3 cellular contexts compared by ENCODE assay signal in genomic region chr19:46189971-46190335, GRCh38.
TF ChIP-seq lines count a peak whose summit lies in the region.

No MANE protein-coding gene starts in this region.

TF ChIP-seq in A549, 52 proteins besides CTCF, POLR2A, EP300 and RAD21:
- TF ChIP-seq FOSL2 (IDR thresholded peaks at IDR 0.05): no peak
- no peak for TF ChIP-seq FOSL2 (CRISPR knock-in tag; IDR thresholded peaks at IDR 0.05)
- TF ChIP-seq ZC3H11A (IDR thresholded peaks at IDR 0.05): no peak
- TF ChIP-seq GATA3 (IDR thresholded peaks at IDR 0.05; ENCODE audit: borderline replicate concordance): no peak
- TF ChIP-seq CEBPB (IDR thresholded peaks at IDR 0.05): no peak
- TF ChIP-seq NPAS2 (CRISPR knock-in tag; IDR thresholded peaks at IDR 0.05; ENCODE audit: borderline replicate concordance): no peak
- TF ChIP-seq ZFP36 (IDR thresholded peaks at IDR 0.05; ENCODE audit: borderline replicate concordance, partially characterized antibody): no peak
- no peak for TF ChIP-seq ZNF302 (CRISPR knock-in tag; IDR thresholded peaks at IDR 0.05)
- TF ChIP-seq CHD4 (IDR thresholded peaks at IDR 0.05; ENCODE audit: borderline replicate concordance): no peak
- no peak for TF ChIP-seq HMGXB4 (CRISPR knock-in tag; IDR thresholded peaks at IDR 0.05; ENCODE audit: borderline replicate concordance)
- TF ChIP-seq HOXB5 (CRISPR knock-in tag; IDR thresholded peaks at IDR 0.05): no peak
- TF ChIP-seq KDM5A (IDR thresholded peaks at IDR 0.05): no peak
- TF ChIP-seq USF2 (IDR thresholded peaks at IDR 0.05): no peak
- no peak for TF ChIP-seq FOXS1 (CRISPR knock-in tag; IDR thresholded peaks at IDR 0.05)
- no peak for TF ChIP-seq RARB (CRISPR knock-in tag; IDR thresholded peaks at IDR 0.05)
- no peak for TF ChIP-seq JUNB (IDR thresholded peaks at IDR 0.05)

TF ChIP-seq in H1, 55 proteins besides CTCF, POLR2A, EP300 and RAD21:
- TF ChIP-seq TBP (IDR thresholded peaks at IDR 0.05; ENCODE audit: low read depth, low read length): no peak

TF ChIP-seq in HepG2, 621 proteins besides CTCF, POLR2A, EP300 and RAD21 (continues in another document):
- TF ChIP-seq PRDM4 (CRISPR knock-in tag; IDR thresholded peaks at IDR 0.05; ENCODE audit: borderline replicate concordance): no peak
- TF ChIP-seq, protein P1, sequence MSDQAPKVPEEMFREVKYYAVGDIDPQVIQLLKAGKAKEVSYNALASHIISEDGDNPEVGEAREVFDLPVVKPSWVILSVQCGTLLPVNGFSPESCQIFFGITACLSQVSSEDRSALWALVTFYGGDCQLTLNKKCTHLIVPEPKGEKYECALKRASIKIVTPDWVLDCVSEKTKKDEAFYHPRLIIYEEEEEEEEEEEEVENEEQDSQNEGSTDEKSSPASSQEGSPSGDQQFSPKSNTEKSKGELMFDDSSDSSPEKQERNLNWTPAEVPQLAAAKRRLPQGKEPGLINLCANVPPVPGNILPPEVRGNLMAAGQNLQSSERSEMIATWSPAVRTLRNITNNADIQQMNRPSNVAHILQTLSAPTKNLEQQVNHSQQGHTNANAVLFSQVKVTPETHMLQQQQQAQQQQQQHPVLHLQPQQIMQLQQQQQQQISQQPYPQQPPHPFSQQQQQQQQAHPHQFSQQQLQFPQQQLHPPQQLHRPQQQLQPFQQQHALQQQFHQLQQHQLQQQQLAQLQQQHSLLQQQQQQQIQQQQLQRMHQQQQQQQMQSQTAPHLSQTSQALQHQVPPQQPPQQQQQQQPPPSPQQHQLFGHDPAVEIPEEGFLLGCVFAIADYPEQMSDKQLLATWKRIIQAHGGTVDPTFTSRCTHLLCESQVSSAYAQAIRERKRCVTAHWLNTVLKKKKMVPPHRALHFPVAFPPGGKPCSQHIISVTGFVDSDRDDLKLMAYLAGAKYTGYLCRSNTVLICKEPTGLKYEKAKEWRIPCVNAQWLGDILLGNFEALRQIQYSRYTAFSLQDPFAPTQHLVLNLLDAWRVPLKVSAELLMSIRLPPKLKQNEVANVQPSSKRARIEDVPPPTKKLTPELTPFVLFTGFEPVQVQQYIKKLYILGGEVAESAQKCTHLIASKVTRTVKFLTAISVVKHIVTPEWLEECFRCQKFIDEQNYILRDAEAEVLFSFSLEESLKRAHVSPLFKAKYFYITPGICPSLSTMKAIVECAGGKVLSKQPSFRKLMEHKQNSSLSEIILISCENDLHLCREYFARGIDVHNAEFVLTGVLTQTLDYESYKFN (CRISPR knock-in tag; conservative IDR thresholded peaks at IDR 0.05): peak; percentile 62
- TF ChIP-seq HOXA3 (CRISPR knock-in tag; IDR thresholded peaks at IDR 0.05): no peak
- no peak for TF ChIP-seq MEF2D (CRISPR knock-in tag; IDR thresholded peaks at IDR 0.05)
- TF ChIP-seq, protein P2, sequence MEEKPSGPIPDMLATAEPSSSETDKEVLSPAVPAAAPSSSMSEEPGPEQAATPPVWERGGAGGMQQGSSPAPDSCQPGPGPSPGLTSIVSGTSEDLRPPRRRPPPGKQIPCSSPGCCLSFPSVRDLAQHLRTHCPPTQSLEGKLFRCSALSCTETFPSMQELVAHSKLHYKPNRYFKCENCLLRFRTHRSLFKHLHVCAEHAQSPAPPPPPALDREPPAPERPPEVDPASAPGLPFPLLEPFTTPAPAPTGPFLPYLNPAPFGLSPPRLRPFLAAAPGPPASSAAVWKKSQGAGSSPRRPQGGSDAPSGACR (CRISPR knock-in tag; IDR thresholded peaks at IDR 0.05): no peak
- TF ChIP-seq NCOR1 (IDR thresholded peaks at IDR 0.05; ENCODE audit: borderline replicate concordance, low read length): peak; percentile 64; the same call in 1 of the 2 replicates
- TF ChIP-seq KAT8 (CRISPR knock-in tag; IDR thresholded peaks at IDR 0.05): no peak
- TF ChIP-seq SUZ12 (IDR thresholded peaks at IDR 0.05; ENCODE audit: low read depth, low read length): no peak
- TF ChIP-seq, protein P3, sequence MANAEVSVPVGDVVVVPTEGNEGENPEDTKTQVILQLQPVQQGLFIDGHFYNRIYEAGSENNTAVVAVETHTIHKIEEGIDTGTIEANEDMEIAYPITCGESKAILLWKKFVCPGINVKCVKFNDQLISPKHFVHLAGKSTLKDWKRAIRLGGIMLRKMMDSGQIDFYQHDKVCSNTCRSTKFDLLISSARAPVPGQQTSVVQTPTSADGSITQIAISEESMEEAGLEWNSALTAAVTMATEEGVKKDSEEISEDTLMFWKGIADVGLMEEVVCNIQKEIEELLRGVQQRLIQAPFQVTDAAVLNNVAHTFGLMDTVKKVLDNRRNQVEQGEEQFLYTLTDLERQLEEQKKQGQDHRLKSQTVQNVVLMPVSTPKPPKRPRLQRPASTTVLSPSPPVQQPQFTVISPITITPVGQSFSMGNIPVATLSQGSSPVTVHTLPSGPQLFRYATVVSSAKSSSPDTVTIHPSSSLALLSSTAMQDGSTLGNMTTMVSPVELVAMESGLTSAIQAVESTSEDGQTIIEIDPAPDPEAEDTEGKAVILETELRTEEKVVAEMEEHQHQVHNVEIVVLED (CRISPR knock-in tag; IDR thresholded peaks at IDR 0.05; ENCODE audit: borderline replicate concordance): no peak
- TF ChIP-seq, protein P4, sequence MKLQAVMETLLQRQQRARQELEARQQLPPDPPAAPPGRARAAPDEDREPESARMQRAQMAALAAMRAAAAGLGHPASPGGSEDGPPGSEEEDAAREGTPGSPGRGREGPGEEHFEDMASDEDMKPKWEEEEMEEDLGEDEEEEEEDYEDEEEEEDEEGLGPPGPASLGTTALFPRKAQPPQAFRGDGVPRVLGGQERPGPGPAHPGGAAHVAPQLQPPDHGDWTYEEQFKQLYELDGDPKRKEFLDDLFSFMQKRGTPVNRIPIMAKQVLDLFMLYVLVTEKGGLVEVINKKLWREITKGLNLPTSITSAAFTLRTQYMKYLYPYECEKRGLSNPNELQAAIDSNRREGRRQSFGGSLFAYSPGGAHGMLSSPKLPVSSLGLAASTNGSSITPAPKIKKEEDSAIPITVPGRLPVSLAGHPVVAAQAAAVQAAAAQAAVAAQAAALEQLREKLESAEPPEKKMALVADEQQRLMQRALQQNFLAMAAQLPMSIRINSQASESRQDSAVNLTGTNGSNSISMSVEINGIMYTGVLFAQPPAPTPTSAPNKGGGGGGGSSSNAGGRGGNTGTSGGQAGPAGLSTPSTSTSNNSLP (IDR thresholded peaks at IDR 0.05; ENCODE audit: low read depth, low read length): peak; percentile 59; the same call in 1 of the 2 replicates
- peak; percentile 49; the same call in 1 of the 2 replicates for TF ChIP-seq FOXO1 (CRISPR knock-in tag; IDR thresholded peaks at IDR 0.05)
- TF ChIP-seq MBNL3 (CRISPR knock-in tag; conservative IDR thresholded peaks at IDR 0.05): no peak
- TF ChIP-seq NFRKB (IDR thresholded peaks at IDR 0.05): no peak
- TF ChIP-seq ZFP37 (CRISPR knock-in tag; IDR thresholded peaks at IDR 0.05; ENCODE audit: borderline replicate concordance): no peak
- no peak for TF ChIP-seq ZNF569 (CRISPR knock-in tag; IDR thresholded peaks at IDR 0.05; ENCODE audit: borderline replicate concordance)
- TF ChIP-seq RFX3 (CRISPR knock-in tag; IDR thresholded peaks at IDR 0.05): no peak
- TF ChIP-seq, protein P5, sequence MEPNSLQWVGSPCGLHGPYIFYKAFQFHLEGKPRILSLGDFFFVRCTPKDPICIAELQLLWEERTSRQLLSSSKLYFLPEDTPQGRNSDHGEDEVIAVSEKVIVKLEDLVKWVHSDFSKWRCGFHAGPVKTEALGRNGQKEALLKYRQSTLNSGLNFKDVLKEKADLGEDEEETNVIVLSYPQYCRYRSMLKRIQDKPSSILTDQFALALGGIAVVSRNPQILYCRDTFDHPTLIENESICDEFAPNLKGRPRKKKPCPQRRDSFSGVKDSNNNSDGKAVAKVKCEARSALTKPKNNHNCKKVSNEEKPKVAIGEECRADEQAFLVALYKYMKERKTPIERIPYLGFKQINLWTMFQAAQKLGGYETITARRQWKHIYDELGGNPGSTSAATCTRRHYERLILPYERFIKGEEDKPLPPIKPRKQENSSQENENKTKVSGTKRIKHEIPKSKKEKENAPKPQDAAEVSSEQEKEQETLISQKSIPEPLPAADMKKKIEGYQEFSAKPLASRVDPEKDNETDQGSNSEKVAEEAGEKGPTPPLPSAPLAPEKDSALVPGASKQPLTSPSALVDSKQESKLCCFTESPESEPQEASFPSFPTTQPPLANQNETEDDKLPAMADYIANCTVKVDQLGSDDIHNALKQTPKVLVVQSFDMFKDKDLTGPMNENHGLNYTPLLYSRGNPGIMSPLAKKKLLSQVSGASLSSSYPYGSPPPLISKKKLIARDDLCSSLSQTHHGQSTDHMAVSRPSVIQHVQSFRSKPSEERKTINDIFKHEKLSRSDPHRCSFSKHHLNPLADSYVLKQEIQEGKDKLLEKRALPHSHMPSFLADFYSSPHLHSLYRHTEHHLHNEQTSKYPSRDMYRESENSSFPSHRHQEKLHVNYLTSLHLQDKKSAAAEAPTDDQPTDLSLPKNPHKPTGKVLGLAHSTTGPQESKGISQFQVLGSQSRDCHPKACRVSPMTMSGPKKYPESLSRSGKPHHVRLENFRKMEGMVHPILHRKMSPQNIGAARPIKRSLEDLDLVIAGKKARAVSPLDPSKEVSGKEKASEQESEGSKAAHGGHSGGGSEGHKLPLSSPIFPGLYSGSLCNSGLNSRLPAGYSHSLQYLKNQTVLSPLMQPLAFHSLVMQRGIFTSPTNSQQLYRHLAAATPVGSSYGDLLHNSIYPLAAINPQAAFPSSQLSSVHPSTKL (CRISPR knock-in tag; IDR thresholded peaks at IDR 0.05): peak; percentile 76
- TF ChIP-seq NR2C2 (CRISPR knock-in tag; IDR thresholded peaks at IDR 0.05; ENCODE audit: borderline replicate concordance): 0 out of 2 replicates have a peak, but pooled peaks have one; percentile 37
- no peak for TF ChIP-seq ZMAT5 (CRISPR knock-in tag; IDR thresholded peaks at IDR 0.05; ENCODE audit: borderline replicate concordance, low read depth)
- TF ChIP-seq, protein P6, sequence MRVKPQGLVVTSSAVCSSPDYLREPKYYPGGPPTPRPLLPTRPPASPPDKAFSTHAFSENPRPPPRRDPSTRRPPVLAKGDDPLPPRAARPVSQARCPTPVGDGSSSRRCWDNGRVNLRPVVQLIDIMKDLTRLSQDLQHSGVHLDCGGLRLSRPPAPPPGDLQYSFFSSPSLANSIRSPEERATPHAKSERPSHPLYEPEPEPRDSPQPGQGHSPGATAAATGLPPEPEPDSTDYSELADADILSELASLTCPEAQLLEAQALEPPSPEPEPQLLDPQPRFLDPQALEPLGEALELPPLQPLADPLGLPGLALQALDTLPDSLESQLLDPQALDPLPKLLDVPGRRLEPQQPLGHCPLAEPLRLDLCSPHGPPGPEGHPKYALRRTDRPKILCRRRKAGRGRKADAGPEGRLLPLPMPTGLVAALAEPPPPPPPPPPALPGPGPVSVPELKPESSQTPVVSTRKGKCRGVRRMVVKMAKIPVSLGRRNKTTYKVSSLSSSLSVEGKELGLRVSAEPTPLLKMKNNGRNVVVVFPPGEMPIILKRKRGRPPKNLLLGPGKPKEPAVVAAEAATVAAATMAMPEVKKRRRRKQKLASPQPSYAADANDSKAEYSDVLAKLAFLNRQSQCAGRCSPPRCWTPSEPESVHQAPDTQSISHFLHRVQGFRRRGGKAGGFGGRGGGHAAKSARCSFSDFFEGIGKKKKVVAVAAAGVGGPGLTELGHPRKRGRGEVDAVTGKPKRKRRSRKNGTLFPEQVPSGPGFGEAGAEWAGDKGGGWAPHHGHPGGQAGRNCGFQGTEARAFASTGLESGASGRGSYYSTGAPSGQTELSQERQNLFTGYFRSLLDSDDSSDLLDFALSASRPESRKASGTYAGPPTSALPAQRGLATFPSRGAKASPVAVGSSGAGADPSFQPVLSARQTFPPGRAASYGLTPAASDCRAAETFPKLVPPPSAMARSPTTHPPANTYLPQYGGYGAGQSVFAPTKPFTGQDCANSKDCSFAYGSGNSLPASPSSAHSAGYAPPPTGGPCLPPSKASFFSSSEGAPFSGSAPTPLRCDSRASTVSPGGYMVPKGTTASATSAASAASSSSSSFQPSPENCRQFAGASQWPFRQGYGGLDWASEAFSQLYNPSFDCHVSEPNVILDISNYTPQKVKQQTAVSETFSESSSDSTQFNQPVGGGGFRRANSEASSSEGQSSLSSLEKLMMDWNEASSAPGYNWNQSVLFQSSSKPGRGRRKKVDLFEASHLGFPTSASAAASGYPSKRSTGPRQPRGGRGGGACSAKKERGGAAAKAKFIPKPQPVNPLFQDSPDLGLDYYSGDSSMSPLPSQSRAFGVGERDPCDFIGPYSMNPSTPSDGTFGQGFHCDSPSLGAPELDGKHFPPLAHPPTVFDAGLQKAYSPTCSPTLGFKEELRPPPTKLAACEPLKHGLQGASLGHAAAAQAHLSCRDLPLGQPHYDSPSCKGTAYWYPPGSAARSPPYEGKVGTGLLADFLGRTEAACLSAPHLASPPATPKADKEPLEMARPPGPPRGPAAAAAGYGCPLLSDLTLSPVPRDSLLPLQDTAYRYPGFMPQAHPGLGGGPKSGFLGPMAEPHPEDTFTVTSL (CRISPR knock-in tag; IDR thresholded peaks at IDR 0.05; ENCODE audit: borderline replicate concordance): peak; percentile 52; the same call in 1 of the 2 replicates
- TF ChIP-seq ZNF747 (CRISPR knock-in tag; IDR thresholded peaks at IDR 0.05; ENCODE audit: borderline replicate concordance): no peak
- TF ChIP-seq SNAI1 (CRISPR knock-in tag; IDR thresholded peaks at IDR 0.05; ENCODE audit: borderline replicate concordance): no peak
- TF ChIP-seq ATF5 (CRISPR knock-in tag; IDR thresholded peaks at IDR 0.05; ENCODE audit: low read depth): no peak
- TF ChIP-seq ARNT (IDR thresholded peaks at IDR 0.05): no peak
- no peak for TF ChIP-seq SNAPC2 (CRISPR knock-in tag; IDR thresholded peaks at IDR 0.05)
- 0 out of 2 replicates have a peak, but pooled peaks have one; percentile 25 for TF ChIP-seq ZNF740 (CRISPR knock-in tag; IDR thresholded peaks at IDR 0.05)
- TF ChIP-seq SOX5 (CRISPR knock-in tag; IDR thresholded peaks at IDR 0.05; ENCODE audit: borderline replicate concordance): peak; percentile 45; the same call in 1 of the 2 replicates
- peak; percentile 72; the same call in 1 of the 2 replicates for TF ChIP-seq ESRRA (CRISPR knock-in tag; IDR thresholded peaks at IDR 0.05; ENCODE audit: low read depth)
